Comparison of ENCODE assay signal across 10 cellular contexts in the genomic region with DNA sequence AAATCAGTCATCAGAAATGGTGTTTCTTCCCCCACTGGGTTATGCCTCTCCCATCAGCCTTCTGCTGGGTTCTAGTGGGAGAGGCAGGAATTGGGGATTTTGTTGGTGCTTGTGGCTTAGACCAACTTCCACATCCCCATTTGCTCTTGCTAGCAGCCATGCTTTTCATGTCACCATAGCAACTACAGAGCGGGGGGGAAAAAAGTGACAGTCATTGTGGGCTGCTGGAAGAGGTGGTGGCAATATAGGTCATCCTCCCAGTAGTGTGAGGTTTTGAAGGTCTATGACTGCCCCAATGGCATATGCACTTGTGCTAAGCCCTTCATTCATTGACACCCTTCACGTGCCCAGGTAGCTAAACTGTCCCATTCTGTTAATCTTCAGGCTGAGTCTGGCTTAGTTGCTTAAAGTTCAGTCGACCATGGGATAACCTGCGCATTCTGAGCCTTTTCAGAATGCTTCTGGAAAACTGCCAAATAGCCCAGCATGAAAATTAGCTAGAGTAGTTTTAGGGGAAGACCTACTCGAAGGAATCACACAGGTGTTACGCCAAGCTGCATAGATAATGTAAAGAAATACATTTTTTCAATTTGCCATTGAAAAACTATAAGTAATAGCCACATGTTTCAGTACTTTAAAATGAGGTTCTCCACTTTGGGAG. TPM values are rescaled to one million over a fixed set of nuclear protein-coding genes. Genes with fewer than 3 reads are reported as not detected.
DNase-seq lines count a peak whose midpoint lies in the region; ATAC-seq and TF ChIP-seq lines count a peak whose summit lies in the region.
"Had no signal": no experiment of that assay in that cellular context is flagged by ENCODE, and none has a peak within 500 bp of the region (broad histone marks: within the 10 kb centered on the region; RNA-seq: fewer than 3 reads in every experiment).

No MANE protein-coding gene starts in this region.

- DNase-seq in activated CD4-positive, alpha-beta T cell treated with anti-CD3 and anti-CD28 coated beads for 48 hours, result peak; percentile 8
- no peak for DNase-seq in activated CD4-positive, alpha-beta T cell treated with anti-CD3 and anti-CD28 coated beads, Interleukin-2, amount 50 U/mL, for 4 hours
- DNase-seq in activated B cell treated with CpG ODN at 0.5 μM for 24 hours (no peak), substantia nigra (lab: John Stamatoyannopoulos, UW) (no peak), HT-29 (ENCODE audit: low spot score) (no peak), NCI-H1092 treated with DMSO at 0.1 percent for 48 hours (lab: John Stamatoyannopoulos, UW) (no peak), WERI-Rb-1 (no peak)
- DNase-seq: NCI-H510A treated with DMSO at 0.1 percent for 48 hours had no signal

- TF ChIP-seq EP300 in Ishikawa (IDR thresholded peaks at IDR 0.05; ENCODE audit: borderline replicate concordance), result no peak

- peaks cover 2% of the 10 kb centered on the region for H3K4me1 Mint-ChIP-seq in activated B cell treated with CpG ODN at 0.5 μM for 24 hours

- TF ChIP-seq CTCF in activated B cell treated with CpG ODN at 0.5 μM for 24 hours (IDR thresholded peaks at IDR 0.05) (no peak), WERI-Rb-1 (IDR thresholded peaks at IDR 0.05; ENCODE audit: low read depth, low read length) (no peak)

- H3K36me3 Mint-ChIP-seq in activated B cell treated with CpG ODN at 0.5 μM for 24 hours (ENCODE audit: low read depth), result peaks cover 6% of the 10 kb centered on the region

- CTCF ChIA-PET in activated B cell treated with CpG ODN at 0.5 μM for 24 hours (lab: Charles Lee), result no interaction called here

- no peaks in the 10 kb centered on the region for H3K36me3 ChIP-seq in WERI-Rb-1

- no peaks in the 10 kb centered on the region for H3K27me3 ChIP-seq in WERI-Rb-1 (ENCODE audit: insufficient read depth, low read depth, severe bottlenecking)

- no peak overlapping the region for H3K27ac Mint-ChIP-seq in activated B cell treated with CpG ODN at 0.5 μM for 24 hours
- H3K27ac Mint-ChIP-seq: activated naive CD8-positive, alpha-beta T cell had no signal

- H3K27me3 Mint-ChIP-seq in activated B cell treated with CpG ODN at 0.5 μM for 24 hours, result no peaks in the 10 kb centered on the region
- H3K27me3 Mint-ChIP-seq: activated naive CD8-positive, alpha-beta T cell had no signal

- intact Hi-C loops in activated B cell treated with CpG ODN at 0.5 μM for 24 hours (cut with micrococcal nuclease), result no loop called here

- no peak for TF ChIP-seq RAD21 in Ishikawa (IDR thresholded peaks at IDR 0.05; ENCODE audit: low read depth)

- ATAC-seq in activated B cell treated with CpG ODN at 0.5 μM for 24 hours (ENCODE audit: low read depth), result peak; percentile 49

- H3K9me3 ChIP-seq in WERI-Rb-1 (ENCODE audit: severe bottlenecking), result no peaks in the 10 kb centered on the region

- H3K4me3 ChIP-seq in WERI-Rb-1 (ENCODE audit: low read depth, low read length), result no peak overlapping the region

- H3K9me3 Mint-ChIP-seq in activated B cell treated with CpG ODN at 0.5 μM for 24 hours, result no peaks in the 10 kb centered on the region

- H3K27ac ChIP-seq in substantia nigra (ENCODE audit: low read depth, low read length, poor library complexity, severe bottlenecking) (peak overlapping the region; percentile 87), WERI-Rb-1 (no peak overlapping the region)

- H3K4me3 Mint-ChIP-seq in activated B cell treated with CpG ODN at 0.5 μM for 24 hours, result no peak overlapping the region
- H3K4me3 Mint-ChIP-seq: activated naive CD8-positive, alpha-beta T cell had no signal

- POLR2A ChIA-PET in activated B cell treated with CpG ODN at 0.5 μM for 24 hours (lab: Charles Lee), result no interaction called here

TF ChIP-seq in Ishikawa, 13 proteins besides CTCF, POLR2A, EP300 and RAD21:
- TF ChIP-seq NFIC (IDR thresholded peaks at IDR 0.05) (peak; percentile 62), EGR1 (IDR thresholded peaks at IDR 0.05) (no peak), YY1 (IDR thresholded peaks at IDR 0.05; ENCODE audit: low read depth) (no peak), TAF1 (IDR thresholded peaks at IDR 0.05; ENCODE audit: low read depth) (no peak), TEAD4 (IDR thresholded peaks at IDR 0.05) (no peak), CREB1 (IDR thresholded peaks at IDR 0.05; ENCODE audit: low read depth) (no peak), CEBPB (IDR thresholded peaks at IDR 0.05) (no peak), TCF12 (IDR thresholded peaks at IDR 0.05; ENCODE audit: low read depth) (no peak), ZBTB7A (IDR thresholded peaks at IDR 0.05; ENCODE audit: low read depth) (no peak)
- TF ChIP-seq, protein P1, sequence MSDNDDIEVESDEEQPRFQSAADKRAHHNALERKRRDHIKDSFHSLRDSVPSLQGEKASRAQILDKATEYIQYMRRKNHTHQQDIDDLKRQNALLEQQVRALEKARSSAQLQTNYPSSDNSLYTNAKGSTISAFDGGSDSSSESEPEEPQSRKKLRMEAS (IDR thresholded peaks at IDR 0.05), result 0 out of 2 replicates have a peak, but pooled peaks have one; percentile 39
- TF ChIP-seq, protein P2, sequence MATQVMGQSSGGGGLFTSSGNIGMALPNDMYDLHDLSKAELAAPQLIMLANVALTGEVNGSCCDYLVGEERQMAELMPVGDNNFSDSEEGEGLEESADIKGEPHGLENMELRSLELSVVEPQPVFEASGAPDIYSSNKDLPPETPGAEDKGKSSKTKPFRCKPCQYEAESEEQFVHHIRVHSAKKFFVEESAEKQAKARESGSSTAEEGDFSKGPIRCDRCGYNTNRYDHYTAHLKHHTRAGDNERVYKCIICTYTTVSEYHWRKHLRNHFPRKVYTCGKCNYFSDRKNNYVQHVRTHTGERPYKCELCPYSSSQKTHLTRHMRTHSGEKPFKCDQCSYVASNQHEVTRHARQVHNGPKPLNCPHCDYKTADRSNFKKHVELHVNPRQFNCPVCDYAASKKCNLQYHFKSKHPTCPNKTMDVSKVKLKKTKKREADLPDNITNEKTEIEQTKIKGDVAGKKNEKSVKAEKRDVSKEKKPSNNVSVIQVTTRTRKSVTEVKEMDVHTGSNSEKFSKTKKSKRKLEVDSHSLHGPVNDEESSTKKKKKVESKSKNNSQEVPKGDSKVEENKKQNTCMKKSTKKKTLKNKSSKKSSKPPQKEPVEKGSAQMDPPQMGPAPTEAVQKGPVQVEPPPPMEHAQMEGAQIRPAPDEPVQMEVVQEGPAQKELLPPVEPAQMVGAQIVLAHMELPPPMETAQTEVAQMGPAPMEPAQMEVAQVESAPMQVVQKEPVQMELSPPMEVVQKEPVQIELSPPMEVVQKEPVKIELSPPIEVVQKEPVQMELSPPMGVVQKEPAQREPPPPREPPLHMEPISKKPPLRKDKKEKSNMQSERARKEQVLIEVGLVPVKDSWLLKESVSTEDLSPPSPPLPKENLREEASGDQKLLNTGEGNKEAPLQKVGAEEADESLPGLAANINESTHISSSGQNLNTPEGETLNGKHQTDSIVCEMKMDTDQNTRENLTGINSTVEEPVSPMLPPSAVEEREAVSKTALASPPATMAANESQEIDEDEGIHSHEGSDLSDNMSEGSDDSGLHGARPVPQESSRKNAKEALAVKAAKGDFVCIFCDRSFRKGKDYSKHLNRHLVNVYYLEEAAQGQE (IDR thresholded peaks at IDR 0.05; ENCODE audit: low read depth), result no peak
- TF ChIP-seq, protein P3, sequence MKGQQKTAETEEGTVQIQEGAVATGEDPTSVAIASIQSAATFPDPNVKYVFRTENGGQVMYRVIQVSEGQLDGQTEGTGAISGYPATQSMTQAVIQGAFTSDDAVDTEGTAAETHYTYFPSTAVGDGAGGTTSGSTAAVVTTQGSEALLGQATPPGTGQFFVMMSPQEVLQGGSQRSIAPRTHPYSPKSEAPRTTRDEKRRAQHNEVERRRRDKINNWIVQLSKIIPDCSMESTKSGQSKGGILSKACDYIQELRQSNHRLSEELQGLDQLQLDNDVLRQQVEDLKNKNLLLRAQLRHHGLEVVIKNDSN (IDR thresholded peaks at IDR 0.05), result no peak

RNA-seq across cellular contexts. Expression of a gene that starts 53.7 kb away (rescaled TPM):
- 26.2 and 30.3 TPM in 2 replicates for total RNA-seq in activated B cell treated with CpG ODN at 0.5 μM for 24 hours
- 4.4 and 6.8 TPM in 2 replicates for total RNA-seq in HT-29 (2014; rRNA removed; shearing (Covaris generic))
